ENCODE assay signal across 2 cellular contexts in the genomic region with DNA sequence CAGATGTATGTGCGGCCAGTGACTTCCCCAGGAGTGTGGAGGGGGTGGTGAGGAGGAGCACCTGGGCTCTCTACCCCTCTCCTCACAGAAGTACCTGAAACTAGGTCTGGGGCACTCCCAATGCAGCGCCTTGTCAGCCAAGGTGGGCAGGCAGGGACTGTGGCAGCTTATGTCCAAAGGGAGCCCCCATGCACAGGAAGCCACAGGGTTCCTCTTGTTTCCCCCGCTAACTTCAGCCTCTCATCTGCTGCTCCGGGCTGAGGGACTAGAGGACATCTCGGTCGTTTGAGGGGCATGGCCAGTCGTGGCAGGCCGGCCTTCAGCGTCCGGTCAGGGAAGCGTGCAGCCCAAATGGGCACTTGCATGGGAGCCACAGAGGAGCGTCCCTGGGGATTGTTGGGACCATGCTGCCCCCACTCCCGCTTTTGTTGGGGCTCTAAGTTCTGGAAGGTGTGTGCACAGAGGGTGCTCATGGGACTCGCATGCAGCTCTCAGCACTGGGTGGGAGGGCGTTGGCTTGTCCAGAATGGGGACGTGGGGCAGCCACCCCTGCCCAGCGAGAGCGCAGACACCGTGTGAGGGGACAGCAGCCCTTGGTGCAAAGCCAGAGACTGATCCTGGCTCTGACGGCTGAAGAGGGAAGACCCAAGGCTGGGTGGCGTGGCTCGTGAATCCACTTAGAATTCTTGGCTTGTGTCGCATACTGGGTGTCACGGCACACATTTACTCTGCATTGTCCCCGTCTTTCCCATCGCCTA.
TF ChIP-seq lines count a peak whose summit lies in the region.

No MANE protein-coding gene starts in this region.

TF ChIP-seq in WTC11, 78 proteins besides CTCF, POLR2A, EP300 and RAD21:
- TF ChIP-seq EMX1 (CRISPR knock-in tag; IDR thresholded peaks at IDR 0.05) (no peak), ZNF263 (CRISPR knock-in tag; IDR thresholded peaks at IDR 0.05; ENCODE audit: low read depth) (0 out of 2 replicates have a peak, but pooled peaks have one; percentile 22)

TF ChIP-seq in endothelial cell of umbilical vein, 7 proteins besides CTCF, POLR2A, EP300 and RAD21:
- TF ChIP-seq, protein P1, sequence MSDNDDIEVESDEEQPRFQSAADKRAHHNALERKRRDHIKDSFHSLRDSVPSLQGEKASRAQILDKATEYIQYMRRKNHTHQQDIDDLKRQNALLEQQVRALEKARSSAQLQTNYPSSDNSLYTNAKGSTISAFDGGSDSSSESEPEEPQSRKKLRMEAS (IDR thresholded peaks at IDR 0.05; ENCODE audit: insufficient read depth, insufficient read length), result no peak
- TF ChIP-seq FOS (IDR thresholded peaks at IDR 0.05; ENCODE audit: borderline replicate concordance, insufficient read depth, low read length), result no peak
- TF ChIP-seq MYC (IDR thresholded peaks at IDR 0.05; ENCODE audit: low read depth, low read length), result no peak
- TF ChIP-seq GATA2 (IDR thresholded peaks at IDR 0.05; ENCODE audit: insufficient read depth, insufficient read length, low read depth, low read length), result no peak
